Comparison of ENCODE assay signal across 13 cellular contexts in genomic region chr7:128112781-128113221, GRCh38.
DNase-seq lines count a peak whose midpoint lies in the region; ATAC-seq and TF ChIP-seq lines count a peak whose summit lies in the region.
"Had no signal": no experiment of that assay in that cellular context is flagged by ENCODE, and none has a peak within 500 bp of the region (broad histone marks: within the 10 kb centered on the region; RNA-seq: fewer than 3 reads in every experiment).

No MANE protein-coding gene starts in this region.

- no peak overlapping the region for H2AFZ ChIP-seq in OCI-LY1 (ENCODE audit: low read length)

- peak; percentile 3 for ATAC-seq in foreskin keratinocyte
- no peak for ATAC-seq in upper lobe of right lung
- ATAC-seq in HG02840 (IDR thresholded peaks at IDR 0.05; ENCODE audit: low FRiP score, unreplicated experiment): no peak
- ATAC-seq in HG02763 (IDR thresholded peaks at IDR 0.05; ENCODE audit: unreplicated experiment): no peak
- ATAC-seq: stimulated activated naive CD8-positive, alpha-beta T cell treated with anti-CD3 and anti-CD28 coated beads, Interleukin-15, Interleukin-2, amounts not matched to agents 100 U/mL and 50 U/mL, for 24 hours had no signal

- H3K4me3 ChIP-seq in OCI-LY1 (ENCODE audit: low read depth, low read length, poor library complexity, severe bottlenecking) (no peak overlapping the region), upper lobe of right lung (no peak overlapping the region)
- H3K4me3 ChIP-seq: adrenal gland had no signal

- H3K27me3 ChIP-seq in OCI-LY1 (ENCODE audit: insufficient read depth, low read length) (peaks cover 10% of the 10 kb centered on the region; the same call in 1 of the 2 replicates), foreskin keratinocyte (peaks cover 19% of the 10 kb centered on the region), upper lobe of right lung (no peaks in the 10 kb centered on the region)
- H3K27me3 ChIP-seq: adrenal gland had no signal

- H3K4me1 ChIP-seq in OCI-LY1 (ENCODE audit: insufficient read depth, low read length, severe bottlenecking): peaks cover 59% of the 10 kb centered on the region
- H3K4me1 ChIP-seq in foreskin keratinocyte: peaks cover 12% of the 10 kb centered on the region
- peaks cover 12% of the 10 kb centered on the region for H3K4me1 ChIP-seq in upper lobe of right lung
- H3K4me1 ChIP-seq: adrenal gland had no signal

- no peaks in the 10 kb centered on the region for H4K20me1 ChIP-seq in OCI-LY1 (ENCODE audit: insufficient read depth, low read length)

- no peak overlapping the region for H3K27ac ChIP-seq in OCI-LY1 (ENCODE audit: low read depth, low read length, poor library complexity, severe bottlenecking)
- no peak overlapping the region for H3K27ac ChIP-seq in foreskin keratinocyte
- no peak overlapping the region for H3K27ac ChIP-seq in upper lobe of right lung
- H3K27ac ChIP-seq: adrenal gland had no signal

- no peaks in the 10 kb centered on the region for H3K79me2 ChIP-seq in OCI-LY1 (ENCODE audit: insufficient read depth, low read length)

- H3F3A ChIP-seq in OCI-LY1 (ENCODE audit: insufficient read depth, low read length): no peaks in the 10 kb centered on the region

- no peaks in the 10 kb centered on the region for H3K9me3 ChIP-seq in OCI-LY1 (ENCODE audit: low read length)
- no peaks in the 10 kb centered on the region for H3K9me3 ChIP-seq in upper lobe of right lung
- H3K9me3 ChIP-seq: adrenal gland had no signal

- peak; percentile 8 for DNase-seq in activated naive CD4-positive, alpha-beta T cell treated with anti-CD3 and anti-CD28 coated beads, Interleukin-2, amount 50 U/mL, for 16 hours
- no peak for DNase-seq in activated naive CD4-positive, alpha-beta T cell treated with Interleukin-2 at 50 U/mL for 16 hours
- DNase-seq in foreskin keratinocyte (no peak), upper lobe of right lung (peak; percentile 37)
- no peak for DNase-seq in activated CD4-positive, alpha-beta T cell treated with anti-CD3 and anti-CD28 coated beads for 1 hour
- DNase-seq: OCI-M1; retina; stimulated activated CD4-positive, alpha-beta T cell treated with anti-CD3 and anti-CD28 coated beads, Interleukin-2, amount 100 ng/mL, for 48 hours; stimulated activated naive CD8-positive, alpha-beta T cell treated with anti-CD3 and anti-CD28 coated beads, Interleukin-15, Interleukin-2, amounts not matched to agents 100 U/mL and 50 U/mL, for 24 hours had no signal

- no peak overlapping the region; the same call in 1 of the 2 replicates for H3K9ac ChIP-seq in OCI-LY1 (ENCODE audit: low read length)

- peak overlapping the region; percentile 27; the same call in 1 of the 2 replicates for H3K4me2 ChIP-seq in OCI-LY1 (ENCODE audit: low read length)

- no peaks in the 10 kb centered on the region for H3K9me2 ChIP-seq in OCI-LY1 (ENCODE audit: low read depth, low read length)

- intact Hi-C loops in upper lobe of right lung (cut with DNase I): no loop called here

- no peak for TF ChIP-seq CTCF in OCI-LY1 (IDR thresholded peaks at IDR 0.05; ENCODE audit: low read length)
- TF ChIP-seq CTCF in foreskin keratinocyte (conservative IDR thresholded peaks at IDR 0.05): no peak
- no peak for TF ChIP-seq CTCF in upper lobe of right lung (IDR thresholded peaks at IDR 0.05)

- H3K36me3 ChIP-seq in OCI-LY1 (ENCODE audit: insufficient read depth, low read length) (no peaks in the 10 kb centered on the region), upper lobe of right lung (no peaks in the 10 kb centered on the region)
- H3K36me3 ChIP-seq: adrenal gland had no signal

Comparison
In these comparisons a context has a peak if more than half of its experiments do, and no peak if none do; other contexts are left out.
1. DNase-seq: peak in activated naive CD4-positive, alpha-beta T cell treated with anti-CD3 and anti-CD28 coated beads, Interleukin-2, amount 50 U/mL, for 16 hours (single experiment) and upper lobe of right lung (single experiment); none in activated naive CD4-positive, alpha-beta T cell treated with Interleukin-2 at 50 U/mL for 16 hours (single experiment), foreskin keratinocyte (0 of 2) and activated CD4-positive, alpha-beta T cell treated with anti-CD3 and anti-CD28 coated beads for 1 hour (single experiment).